ENCODE assay signal across 14 cellular contexts in the genomic region with DNA sequence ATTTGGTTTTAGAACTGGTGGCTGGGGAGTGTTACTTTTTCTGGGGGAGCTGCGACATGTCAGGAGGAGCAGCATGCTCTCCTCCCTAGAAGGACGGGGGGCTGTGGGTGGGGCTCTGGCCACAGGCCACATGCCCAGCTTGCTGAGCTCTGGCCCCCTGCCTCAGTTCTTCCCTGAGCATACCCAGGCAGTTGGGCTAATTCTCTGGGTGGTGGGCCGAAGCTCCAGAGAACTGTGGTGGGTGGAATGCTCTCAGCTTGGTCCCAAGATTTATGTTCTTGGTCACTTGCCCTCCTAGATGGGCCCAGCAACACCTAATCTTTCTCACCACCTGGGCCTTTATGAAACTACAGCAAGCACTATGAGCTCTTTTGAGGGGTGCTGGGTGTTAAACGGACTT. TPM values are rescaled to one million over a fixed set of nuclear protein-coding genes. Genes with fewer than 3 reads are reported as not detected.
DNase-seq lines count a peak whose midpoint lies in the region; ATAC-seq and TF ChIP-seq lines count a peak whose summit lies in the region.
"Had no signal": no experiment of that assay in that cellular context is flagged by ENCODE, and none has a peak within 500 bp of the region (broad histone marks: within the 10 kb centered on the region; RNA-seq: fewer than 3 reads in every experiment).

No MANE protein-coding gene starts in this region.

- peaks cover 11% of the 10 kb centered on the region for H3K36me3 Mint-ChIP-seq in activated naive CD4-positive, alpha-beta T cell treated with anti-CD3 and anti-CD28 coated beads for 36 hours (ENCODE audit: low read depth)
- H3K36me3 Mint-ChIP-seq in activated naive CD4-positive, alpha-beta T cell treated with anti-CD3 and anti-CD28 coated beads, Interleukin-2, amount 50 U/mL, for 72 hours = peaks cover 0 to 3% of the 10 kb centered on the region in 2 donors

- H3K9me2 ChIP-seq in hepatocyte (replicated peaks; ENCODE audit: insufficient read depth) = no peaks in the 10 kb centered on the region

- H3K27me3 ChIP-seq in Panc1 (ENCODE audit: control insufficient read depth, insufficient read depth, low read length) = no peaks in the 10 kb centered on the region
- H3K27me3 ChIP-seq in hepatocyte = no peaks in the 10 kb centered on the region
- no peaks in the 10 kb centered on the region for H3K27me3 ChIP-seq in skeletal muscle tissue (ENCODE audit: control insufficient read depth in 3 of 3, insufficient read depth in 3 of 3, low read length in 3 of 3)

- no peaks in the 10 kb centered on the region for H3K9me3 ChIP-seq in Panc1 (ENCODE audit: control insufficient read depth, insufficient read depth, low read depth, low read length)
- no peaks in the 10 kb centered on the region for H3K9me3 ChIP-seq in hepatocyte (ENCODE audit: low read depth)
- no peaks in the 10 kb centered on the region for H3K9me3 ChIP-seq in skeletal muscle tissue (ENCODE audit: control insufficient read depth in 3 of 3, low read length in 3 of 3)

- no peaks in the 10 kb centered on the region for H3K9me3 Mint-ChIP-seq in activated naive CD4-positive, alpha-beta T cell treated with anti-CD3 and anti-CD28 coated beads for 36 hours
- no peaks in the 10 kb centered on the region for H3K9me3 Mint-ChIP-seq in activated naive CD4-positive, alpha-beta T cell treated with anti-CD3 and anti-CD28 coated beads, Interleukin-2, amount 50 U/mL, for 72 hours

- ATAC-seq in activated naive CD4-positive, alpha-beta T cell treated with anti-CD3 and anti-CD28 coated beads, Interleukin-2, amount 50 U/mL, for 72 hours = no peak
- ATAC-seq in Panc1 (no peak), HG02571 (IDR thresholded peaks at IDR 0.05; ENCODE audit: unreplicated experiment) (no peak)

- peak overlapping the region; percentile 32 for H3K4me2 ChIP-seq in hepatocyte

- H3K4me3 ChIP-seq in Panc1 (ENCODE audit: low read depth in 2 of 2, low read length in 2 of 2) (no peak overlapping the region), hepatocyte (no peak overlapping the region), skeletal muscle tissue (ENCODE audit: low read length in 3 of 3) (no peak overlapping the region)

- POLR2A ChIA-PET in Panc1 (lab: Charles Lee) = interaction anchor here (0.6 kb wide), 1 partner anchor 58 kb away, joined by 10 read pairs; no protein-coding TSS in a partner anchor

- peaks cover 55% of the 10 kb centered on the region for H3K4me1 Mint-ChIP-seq in activated naive CD4-positive, alpha-beta T cell treated with anti-CD3 and anti-CD28 coated beads for 36 hours (ENCODE audit: low read depth)

- TF ChIP-seq CTCF in Panc1 (IDR thresholded peaks at IDR 0.05) (no peak), hepatocyte (IDR thresholded peaks at IDR 0.05; ENCODE audit: poor library complexity) (no peak)

- no peaks in the 10 kb centered on the region for H3K27me3 Mint-ChIP-seq in activated naive CD4-positive, alpha-beta T cell treated with anti-CD3 and anti-CD28 coated beads for 36 hours (ENCODE audit: low read depth)

- in situ Hi-C loops in Panc1 (cut with HindIII; ENCODE audit: low pct_unique_long_range_greater_than_20kb, low sequenced_read_pairs) = no loop called here

- H3K4me3 Mint-ChIP-seq in activated naive CD4-positive, alpha-beta T cell treated with anti-CD3 and anti-CD28 coated beads for 36 hours = no peak overlapping the region

- CTCF ChIA-PET in activated naive CD4-positive, alpha-beta T cell treated with anti-CD3 and anti-CD28 coated beads for 36 hours (lab: Charles Lee) = interaction anchor here (1.2 kb wide), 1 partner anchor 18 kb away, joined by 5 read pairs; no protein-coding TSS in a partner anchor
- CTCF ChIA-PET in Panc1 (lab: Charles Lee) = no interaction called here

- peak overlapping the region in 1 of 3 donors; percentile 50 for H3K9ac ChIP-seq in skeletal muscle tissue (ENCODE audit: low read depth in 1 of 3, low read length in 3 of 3)

- peak overlapping the region; percentile 38 for H3K27ac Mint-ChIP-seq in activated naive CD4-positive, alpha-beta T cell treated with anti-CD3 and anti-CD28 coated beads for 36 hours
- H3K27ac Mint-ChIP-seq in activated naive CD4-positive, alpha-beta T cell treated with anti-CD3 and anti-CD28 coated beads, Interleukin-2, amount 50 U/mL, for 72 hours = peak overlapping the region in 1 of 2 donors; percentile 4

- BruUV-seq in Panc1 (replicated peaks; lab: Mats Ljungman, UMichigan) = no TSS peak

- intact Hi-C loops in activated naive CD4-positive, alpha-beta T cell treated with anti-CD3 and anti-CD28 coated beads for 36 hours (cut with micrococcal nuclease) = loop anchor here (10.0 kb wide), 2 partner anchors 251 to 711 kb away; a partner anchor contains a TSS
- intact Hi-C loops in Panc1 (cut with micrococcal nuclease; ENCODE audit: unreplicated experiment) = no loop called here

- H3K36me3 ChIP-seq in Panc1 (ENCODE audit: control insufficient read depth, insufficient read depth, low read length) (peaks cover 9% of the 10 kb centered on the region), hepatocyte (replicated peaks; ENCODE audit: insufficient read depth, low read depth) (no peaks in the 10 kb centered on the region), skeletal muscle tissue (ENCODE audit: control insufficient read depth in 3 of 3, insufficient read depth in 3 of 3, low read length in 3 of 3) (peaks cover 31 to 42% (median 38%) of the 10 kb centered on the region in 3 donors)

- H3K4me1 ChIP-seq in Panc1 (ENCODE audit: control insufficient read depth, insufficient read depth, low read length) (peaks cover 61% of the 10 kb centered on the region), hepatocyte (ENCODE audit: insufficient read depth) (peaks cover 65% of the 10 kb centered on the region), skeletal muscle tissue (ENCODE audit: control insufficient read depth in 3 of 3, insufficient read depth in 3 of 3, low read length in 3 of 3) (peaks cover 36 to 72% (median 69%) of the 10 kb centered on the region in 3 donors)

- 76% methylated on average over 4 of the region's 4 CpGs for WGBS in hepatocyte (ENCODE audit: low lambda C conversion rate, missing lambda C conversion rate)

- H2AFZ ChIP-seq in hepatocyte = no peak overlapping the region

- peak overlapping the region; percentile 61; the same call in 1 of the 2 replicates for H3K27ac ChIP-seq in Panc1 (ENCODE audit: low read length)
- peak overlapping the region; percentile 51 for H3K27ac ChIP-seq in hepatocyte
- peak overlapping the region; percentile 13 for H3K27ac ChIP-seq in skeletal muscle tissue (ENCODE audit: low read depth, low read length)

- H4K20me1 ChIP-seq in hepatocyte (ENCODE audit: insufficient read depth, poor library complexity, severe bottlenecking) = no peaks in the 10 kb centered on the region

- peak; percentile 1 for DNase-seq in activated naive CD4-positive, alpha-beta T cell treated with anti-CD3 and anti-CD28 coated beads for 36 hours
- DNase-seq in activated naive CD4-positive, alpha-beta T cell treated with anti-CD3 and anti-CD28 coated beads, Interleukin-2, amount 50 U/mL, for 72 hours (ENCODE audit: low spot score in 2 of 2) = no peak
- DNase-seq in Panc1 (ENCODE audit: low read depth, low spot score) = no peak
- no peak for DNase-seq in hepatocyte (ENCODE audit: low spot score)
- DNase-seq in NCI-H187 treated with DMSO at 0.1 percent for 48 hours (lab: John Stamatoyannopoulos, UW) = no peak
- no peak for DNase-seq in NCI-H524 treated with DMSO at 0.1 percent for 48 hours (lab: John Stamatoyannopoulos, UW)
- DNase-seq: NCI-H2029, NCI-H82, Right ventricle myocardium superior had no signal

- H3K79me2 ChIP-seq in hepatocyte = peaks cover 69% of the 10 kb centered on the region

RNA-seq across cellular contexts. Expression of a gene that starts 5.1 kb away (rescaled TPM):
- total RNA-seq in activated naive CD4-positive, alpha-beta T cell treated with anti-CD3 and anti-CD28 coated beads for 36 hours = 1 to 10 TPM; 4.5 to 5.2 TPM
- total RNA-seq in activated naive CD4-positive, alpha-beta T cell treated with anti-CD3 and anti-CD28 coated beads, Interleukin-2, amount 50 U/mL, for 72 hours = 1 to 10 TPM; 4.4 to 5.0 TPM
- 14.7 TPM for total RNA-seq in Panc1 (2021; ENCODE audit: unreplicated experiment)
- polyA plus RNA-seq in Panc1 (2012; ENCODE audit: insufficient read length) = 14.8 TPM
- total RNA-seq in hepatocyte = 5.2 and 8.3 TPM in 2 replicates
- 6.2 and 10.6 TPM in 2 replicates for polyA plus RNA-seq in hepatocyte
- 6.8 TPM for total RNA-seq in skeletal muscle tissue

RNA-seq across cellular contexts. Expression of a gene that starts 5.4 kb away (rescaled TPM):
- 10 to 100 TPM; 45.7 to 49.3 TPM for total RNA-seq in activated naive CD4-positive, alpha-beta T cell treated with anti-CD3 and anti-CD28 coated beads for 36 hours
- 10 to 100 TPM; 57.1 to 77.4 TPM for total RNA-seq in activated naive CD4-positive, alpha-beta T cell treated with anti-CD3 and anti-CD28 coated beads, Interleukin-2, amount 50 U/mL, for 72 hours
- total RNA-seq in Panc1 (2021; ENCODE audit: unreplicated experiment) = 209 TPM
- 158 TPM for polyA plus RNA-seq in Panc1 (2012; ENCODE audit: insufficient read length)
- total RNA-seq in hepatocyte = 75.5 and 79.1 TPM in 2 replicates
- polyA plus RNA-seq in hepatocyte = 102 and 107 TPM in 2 replicates
- 31.3 TPM for total RNA-seq in skeletal muscle tissue

RNA-seq across cellular contexts. Expression of a gene that starts 32.6 kb away (rescaled TPM):
- total RNA-seq in activated naive CD4-positive, alpha-beta T cell treated with anti-CD3 and anti-CD28 coated beads for 36 hours = not detected
- total RNA-seq in activated naive CD4-positive, alpha-beta T cell treated with anti-CD3 and anti-CD28 coated beads, Interleukin-2, amount 50 U/mL, for 72 hours = under 1 TPM in 1 of 2 donors, not detected in 1; 0.12 TPM
- total RNA-seq in Panc1 (2021; ENCODE audit: unreplicated experiment) (1.1 TPM), hepatocyte (104 and 122 TPM in 2 replicates), skeletal muscle tissue (54.3 TPM)
- polyA plus RNA-seq in Panc1 (2012; ENCODE audit: insufficient read length) = not detected
- 164 and 187 TPM in 2 replicates for polyA plus RNA-seq in hepatocyte
- total RNA-seq: activated CD8-positive, alpha-beta memory T cell treated with anti-CD3 and anti-CD28 coated beads for 36 hours had no signal

RNA-seq across cellular contexts. Expression of a gene that starts 50.7 kb away (rescaled TPM):
- 1 to 10 TPM; 3.1 to 3.4 TPM for total RNA-seq in activated naive CD4-positive, alpha-beta T cell treated with anti-CD3 and anti-CD28 coated beads for 36 hours
- total RNA-seq in activated naive CD4-positive, alpha-beta T cell treated with anti-CD3 and anti-CD28 coated beads, Interleukin-2, amount 50 U/mL, for 72 hours = 1 to 10 TPM; 2.3 to 5.8 TPM
- 6.5 TPM for total RNA-seq in Panc1 (2021; ENCODE audit: unreplicated experiment)
- polyA plus RNA-seq in Panc1 (2012; ENCODE audit: insufficient read length) = 2.8 TPM
- total RNA-seq in hepatocyte = 17.7 and 18.6 TPM in 2 replicates
- 7.8 and 11.9 TPM in 2 replicates for polyA plus RNA-seq in hepatocyte
- 1.6 TPM for total RNA-seq in skeletal muscle tissue
- total RNA-seq: LHCN-M2 had no signal
- polyA plus RNA-seq: neural cell had no signal

RNA-seq across cellular contexts. Expression of a gene that starts 50.9 kb away (rescaled TPM):
- 10 to 100 TPM; 10.3 to 13.3 TPM for total RNA-seq in activated naive CD4-positive, alpha-beta T cell treated with anti-CD3 and anti-CD28 coated beads for 36 hours
- 10 to 100 TPM; 10.8 to 22.3 TPM for total RNA-seq in activated naive CD4-positive, alpha-beta T cell treated with anti-CD3 and anti-CD28 coated beads, Interleukin-2, amount 50 U/mL, for 72 hours
- total RNA-seq in Panc1 (2021; ENCODE audit: unreplicated experiment) (13.8 TPM), hepatocyte (23.4 and 24.0 TPM in 2 replicates), skeletal muscle tissue (5.7 TPM)
- 24.0 TPM for polyA plus RNA-seq in Panc1 (2012; ENCODE audit: insufficient read length)
- 35.4 and 38.7 TPM in 2 replicates for polyA plus RNA-seq in hepatocyte
- total RNA-seq: LHCN-M2 had no signal

Comparison
In these comparisons a context has a peak if more than half of its experiments do, and no peak if none do; other contexts are left out.
1. RNA of a gene that starts 32.6 kb away (total RNA-seq): 104 to 122 TPM in hepatocyte and 54.3 TPM in skeletal muscle tissue (single experiment); 1.1 TPM in Panc1 (single experiment), 0.12 TPM in activated naive CD4-positive, alpha-beta T cell treated with anti-CD3 and anti-CD28 coated beads, Interleukin-2, amount 50 U/mL, for 72 hours and not detected in activated naive CD4-positive, alpha-beta T cell treated with anti-CD3 and anti-CD28 coated beads for 36 hours; every median in the first group is over 10 times any median in the second.
2. Peak in every context shown above with its lines, with median percentiles within 50 percentile points of each other: H3K27ac ChIP-seq.